17 cellular contexts compared by ENCODE assay signal in the genomic region with DNA sequence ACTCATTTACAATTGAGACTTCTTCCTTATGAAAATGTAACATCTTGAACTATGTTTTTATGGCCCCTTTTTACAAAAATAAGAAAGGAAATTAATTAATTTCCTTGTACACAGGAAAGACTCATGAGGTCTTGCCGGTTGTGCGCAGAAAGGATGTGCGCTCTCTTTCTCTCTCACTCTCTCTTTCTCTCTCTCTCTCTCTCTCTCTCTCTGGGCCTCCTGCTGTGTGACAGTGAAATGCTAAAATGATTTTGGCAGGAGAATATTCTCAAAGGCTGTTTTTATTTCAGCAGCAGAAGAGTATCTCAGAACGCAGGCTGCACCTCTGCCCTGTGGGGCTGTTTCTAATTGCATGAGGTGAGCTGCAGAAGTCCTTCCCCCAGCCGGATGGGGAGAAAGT.
"Had no signal": no experiment of that assay in that cellular context is flagged by ENCODE, and none has a peak within 500 bp of the region (broad histone marks: within the 10 kb centered on the region; RNA-seq: fewer than 3 reads in every experiment).

No MANE protein-coding gene starts in this region.

- H3K9me3 ChIP-seq: body of pancreas, left lung, ovary, prostate gland, right atrium auricular region, spleen, upper lobe of right lung had no signal

- H3K27ac ChIP-seq: body of pancreas, left lung, ovary, prostate gland, right atrium auricular region, spleen, upper lobe of right lung had no signal

- ATAC-seq: activated naive CD8-positive, alpha-beta T cell treated with anti-CD3 and anti-CD28 coated beads, Interleukin-2, amount 50 U/mL, for 24 hours had no signal

- H3K4me3 Mint-ChIP-seq: activated CD4-positive, alpha-beta memory T cell treated with anti-CD3 and anti-CD28 coated beads, Interleukin-2, amount 10 ng/mL, durations not matched to agents 7 days and 5 days; activated CD4-positive, alpha-beta T cell treated with anti-CD3 and anti-CD28 coated beads, Interleukin-2, amount 10 ng/mL, durations not matched to agents 24 days and 14 days; activated CD8-positive, alpha-beta memory T cell treated with anti-CD3 and anti-CD28 coated beads, Interleukin-2, amount 10 ng/mL, durations not matched to agents 7 days and 5 days; activated naive CD4-positive, alpha-beta T cell treated with anti-CD3 and anti-CD28 coated beads, Interleukin-2, amount 10 ng/mL, durations not matched to agents 7 days and 5 days; activated naive CD8-positive, alpha-beta T cell treated with anti-CD3 and anti-CD28 coated beads, Interleukin-2, amount 50 U/mL, for 24 hours; dendritic cell treated with granulocyte-macrophage colony-stimulating factor and Interleukin-4, amounts not matched to agents 40 ng/mL and 50 ng/mL, for 4 days; naive thymus-derived CD4-positive, alpha-beta T cell had no signal

- DNase-seq: kidney glomerular epithelial cell, T1000 had no signal

- H3K4me1 ChIP-seq: prostate gland, right atrium auricular region, upper lobe of right lung had no signal

- H3K36me3 ChIP-seq: left lung, ovary, prostate gland, right atrium auricular region, spleen, upper lobe of right lung had no signal

- H3K36me3 Mint-ChIP-seq: activated CD8-positive, alpha-beta memory T cell treated with anti-CD3 and anti-CD28 coated beads, Interleukin-2, amount 10 ng/mL, durations not matched to agents 7 days and 5 days; activated naive CD4-positive, alpha-beta T cell treated with anti-CD3 and anti-CD28 coated beads, Interleukin-2, amount 10 ng/mL, durations not matched to agents 7 days and 5 days; naive thymus-derived CD4-positive, alpha-beta T cell had no signal

- H3K27me3 ChIP-seq: body of pancreas, left lung, ovary, right atrium auricular region, spleen, upper lobe of right lung had no signal

- H3K9me3 Mint-ChIP-seq: activated CD4-positive, alpha-beta memory T cell treated with anti-CD3 and anti-CD28 coated beads, Interleukin-2, amount 10 ng/mL, durations not matched to agents 7 days and 5 days; activated CD4-positive, alpha-beta T cell treated with anti-CD3 and anti-CD28 coated beads, Interleukin-2, amount 10 ng/mL, durations not matched to agents 24 days and 14 days; activated naive CD4-positive, alpha-beta T cell treated with anti-CD3 and anti-CD28 coated beads, Interleukin-2, amount 10 ng/mL, durations not matched to agents 7 days and 5 days; activated naive CD8-positive, alpha-beta T cell treated with anti-CD3 and anti-CD28 coated beads, Interleukin-2, amount 50 U/mL, for 24 hours; dendritic cell treated with granulocyte-macrophage colony-stimulating factor and Interleukin-4, amounts not matched to agents 40 ng/mL and 50 ng/mL, for 4 days had no signal

- H3K27me3 Mint-ChIP-seq: activated CD4-positive, alpha-beta memory T cell treated with anti-CD3 and anti-CD28 coated beads, Interleukin-2, amount 10 ng/mL, durations not matched to agents 7 days and 5 days; activated CD4-positive, alpha-beta T cell treated with anti-CD3 and anti-CD28 coated beads, Interleukin-2, amount 10 ng/mL, durations not matched to agents 24 days and 14 days; activated CD8-positive, alpha-beta memory T cell treated with anti-CD3 and anti-CD28 coated beads, Interleukin-2, amount 10 ng/mL, durations not matched to agents 7 days and 5 days; activated naive CD4-positive, alpha-beta T cell treated with anti-CD3 and anti-CD28 coated beads, Interleukin-2, amount 10 ng/mL, durations not matched to agents 7 days and 5 days; activated naive CD8-positive, alpha-beta T cell treated with anti-CD3 and anti-CD28 coated beads, Interleukin-2, amount 50 U/mL, for 24 hours; dendritic cell treated with granulocyte-macrophage colony-stimulating factor and Interleukin-4, amounts not matched to agents 40 ng/mL and 50 ng/mL, for 4 days; naive thymus-derived CD4-positive, alpha-beta T cell had no signal

- H3K27ac Mint-ChIP-seq: activated CD4-positive, alpha-beta memory T cell treated with anti-CD3 and anti-CD28 coated beads, Interleukin-2, amount 10 ng/mL, durations not matched to agents 7 days and 5 days; activated CD4-positive, alpha-beta T cell treated with anti-CD3 and anti-CD28 coated beads, Interleukin-2, amount 10 ng/mL, durations not matched to agents 24 days and 14 days; activated CD8-positive, alpha-beta memory T cell treated with anti-CD3 and anti-CD28 coated beads, Interleukin-2, amount 10 ng/mL, durations not matched to agents 7 days and 5 days; activated naive CD4-positive, alpha-beta T cell treated with anti-CD3 and anti-CD28 coated beads, Interleukin-2, amount 10 ng/mL, durations not matched to agents 7 days and 5 days; activated naive CD8-positive, alpha-beta T cell treated with anti-CD3 and anti-CD28 coated beads, Interleukin-2, amount 50 U/mL, for 24 hours; dendritic cell treated with granulocyte-macrophage colony-stimulating factor and Interleukin-4, amounts not matched to agents 40 ng/mL and 50 ng/mL, for 4 days; naive thymus-derived CD4-positive, alpha-beta T cell had no signal

- H3K4me3 ChIP-seq: body of pancreas, left lung, lung, ovary, prostate gland, right atrium auricular region, spleen, upper lobe of right lung had no signal

- H3K4me1 Mint-ChIP-seq: activated CD4-positive, alpha-beta memory T cell treated with anti-CD3 and anti-CD28 coated beads, Interleukin-2, amount 10 ng/mL, durations not matched to agents 7 days and 5 days; activated CD8-positive, alpha-beta memory T cell treated with anti-CD3 and anti-CD28 coated beads, Interleukin-2, amount 10 ng/mL, durations not matched to agents 7 days and 5 days; activated naive CD4-positive, alpha-beta T cell treated with anti-CD3 and anti-CD28 coated beads, Interleukin-2, amount 10 ng/mL, durations not matched to agents 7 days and 5 days; naive thymus-derived CD4-positive, alpha-beta T cell had no signal
